In genomic region chr12:124454352-124454725, GRCh38 we compare ENCODE assay signal across 11 cellular contexts.
DNase-seq lines count a peak whose midpoint lies in the region; ATAC-seq, FAIRE-seq and TF ChIP-seq lines count a peak whose summit lies in the region.
"Had no signal": no experiment of that assay in that cellular context is flagged by ENCODE, and none has a peak within 500 bp of the region (broad histone marks: within the 10 kb centered on the region; RNA-seq: fewer than 3 reads in every experiment).

No MANE protein-coding gene starts in this region.

- H3K27ac Mint-ChIP-seq in activated CD4-positive, alpha-beta T cell treated with anti-CD3 and anti-CD28 coated beads, Interleukin-2, amount 10 ng/mL, durations not matched to agents 7 days and 5 days = peak overlapping the region; percentile 91
- H3K27ac Mint-ChIP-seq in astrocyte (ENCODE audit: unreplicated experiment) = no peak overlapping the region

- no peak for ATAC-seq in lower lobe of right lung
- ATAC-seq in GM19463 (IDR thresholded peaks at IDR 0.05; ENCODE audit: unreplicated experiment) = no peak

- H3K4me3 ChIP-seq in astrocyte (ENCODE audit: insufficient read depth, low read depth, low read length) (no peak overlapping the region), lower lobe of right lung (no peak overlapping the region), suprapubic skin (no peak overlapping the region)

- H3K4me3 Mint-ChIP-seq in activated CD4-positive, alpha-beta T cell treated with anti-CD3 and anti-CD28 coated beads, Interleukin-2, amount 10 ng/mL, durations not matched to agents 7 days and 5 days = no peak overlapping the region
- no peak overlapping the region for H3K4me3 Mint-ChIP-seq in astrocyte (ENCODE audit: unreplicated experiment)

- H3K27me3 ChIP-seq in astrocyte (ENCODE audit: insufficient read depth, low read length) (no peaks in the 10 kb centered on the region), lower lobe of right lung (ENCODE audit: low read depth) (no peaks in the 10 kb centered on the region), suprapubic skin (no peaks in the 10 kb centered on the region)

- H3K36me3 ChIP-seq in astrocyte (ENCODE audit: insufficient read depth, low read length) (no peaks in the 10 kb centered on the region), lower lobe of right lung (peaks cover 39% of the 10 kb centered on the region), suprapubic skin (peaks cover 43% of the 10 kb centered on the region)

- H3K9me3 Mint-ChIP-seq in activated CD4-positive, alpha-beta T cell treated with anti-CD3 and anti-CD28 coated beads, Interleukin-2, amount 10 ng/mL, durations not matched to agents 7 days and 5 days = no peaks in the 10 kb centered on the region
- H3K9me3 Mint-ChIP-seq in astrocyte (ENCODE audit: unreplicated experiment) = no peaks in the 10 kb centered on the region

- peaks cover 68% of the 10 kb centered on the region for H3K4me1 Mint-ChIP-seq in activated CD4-positive, alpha-beta T cell treated with anti-CD3 and anti-CD28 coated beads, Interleukin-2, amount 10 ng/mL, durations not matched to agents 7 days and 5 days
- peaks cover 25% of the 10 kb centered on the region for H3K4me1 Mint-ChIP-seq in astrocyte (ENCODE audit: low read depth, unreplicated experiment)

- H3K27ac ChIP-seq in astrocyte (ENCODE audit: low read depth, low read length) = peak overlapping the region; percentile 62
- H3K27ac ChIP-seq in lower lobe of right lung = peak overlapping the region; percentile 84
- H3K27ac ChIP-seq in suprapubic skin = peak overlapping the region; percentile 68

- CTCF ChIA-PET in activated CD4-positive, alpha-beta T cell treated with anti-CD3 and anti-CD28 coated beads, Interleukin-2, amount 10 ng/mL, durations not matched to agents 7 days and 5 days (lab: Charles Lee) = interaction anchor here (3.7 kb wide), 1 partner anchor 11 kb away, joined by 29 read pairs; no protein-coding TSS in a partner anchor

- peaks cover 18% of the 10 kb centered on the region for H3K36me3 Mint-ChIP-seq in activated CD4-positive, alpha-beta T cell treated with anti-CD3 and anti-CD28 coated beads, Interleukin-2, amount 10 ng/mL, durations not matched to agents 7 days and 5 days (ENCODE audit: low read depth)
- H3K36me3 Mint-ChIP-seq in astrocyte (ENCODE audit: low read depth, unreplicated experiment) = peaks cover 9% of the 10 kb centered on the region

- TF ChIP-seq POLR2A in suprapubic skin (IDR thresholded peaks at IDR 0.05) = no peak

- H3K4me1 ChIP-seq in astrocyte (ENCODE audit: insufficient read depth, low read length) (peaks cover 30% of the 10 kb centered on the region), lower lobe of right lung (peaks cover 76% of the 10 kb centered on the region), suprapubic skin (peaks cover 61% of the 10 kb centered on the region)

- H4K20me1 ChIP-seq in astrocyte (ENCODE audit: insufficient read depth, low read length) = peaks cover 87% of the 10 kb centered on the region

- no peak for DNase-seq in activated CD4-positive, alpha-beta T cell treated with anti-CD3 and anti-CD28 coated beads, Interleukin-2, amount 10 ng/mL, durations not matched to agents 7 days and 5 days
- DNase-seq in activated CD4-positive, alpha-beta T cell treated with anti-CD3 and anti-CD28 coated beads, Interleukin-2, amount 50 U/mL, for 1 hour = no peak
- DNase-seq in astrocyte (ENCODE audit: low read depth) = no peak
- DNase-seq in lower lobe of right lung = no peak
- DNase-seq in suprapubic skin (ENCODE audit: low spot score in 2 of 2) = peak in 1 of 2 donors; percentile 71
- no peak for DNase-seq in activated effector memory CD4-positive, alpha-beta T cell treated with anti-CD3 and anti-CD28 coated beads, Interleukin-2, amount 50 U/mL, for 16 hours
- no peak for DNase-seq in GOT3 (lab: John Stamatoyannopoulos, UW)
- DNase-seq: NCI-H1048 had no signal

- no peaks in the 10 kb centered on the region for H3K27me3 Mint-ChIP-seq in activated CD4-positive, alpha-beta T cell treated with anti-CD3 and anti-CD28 coated beads, Interleukin-2, amount 10 ng/mL, durations not matched to agents 7 days and 5 days
- H3K27me3 Mint-ChIP-seq in astrocyte (ENCODE audit: low read depth, unreplicated experiment) = no peaks in the 10 kb centered on the region

- no peak for TF ChIP-seq CTCF in astrocyte (IDR thresholded peaks at IDR 0.05; ENCODE audit: insufficient read depth, low read depth, low read length)
- no peak for TF ChIP-seq CTCF in lower lobe of right lung (IDR thresholded peaks at IDR 0.05)
- TF ChIP-seq CTCF in suprapubic skin (IDR thresholded peaks at IDR 0.05) = no peak

- H3K79me2 ChIP-seq in astrocyte (ENCODE audit: insufficient read depth, low read length) = peaks cover 39% of the 10 kb centered on the region

- H2AFZ ChIP-seq in astrocyte (ENCODE audit: low read depth, low read length) = no peak overlapping the region

- intact Hi-C loops in lower lobe of right lung (cut with DNase I) = no loop called here

- H3K4me2 ChIP-seq in astrocyte (ENCODE audit: low read length) = peak overlapping the region; percentile 52

- TF ChIP-seq EP300 in suprapubic skin (IDR thresholded peaks at IDR 0.05) = no peak

- POLR2A ChIA-PET in activated CD4-positive, alpha-beta T cell treated with anti-CD3 and anti-CD28 coated beads, Interleukin-2, amount 10 ng/mL, durations not matched to agents 7 days and 5 days (lab: Charles Lee) = no interaction called here

- no peak for FAIRE-seq in astrocyte (lab: Jason Lieb, UNC)
- FAIRE-seq: endometrium, keratinocyte had no signal

- peak overlapping the region; percentile 30 for H3K9ac ChIP-seq in astrocyte (ENCODE audit: low read length)

- no peaks in the 10 kb centered on the region for H3K9me3 ChIP-seq in astrocyte (ENCODE audit: insufficient read depth, low read depth, low read length)
- no peaks in the 10 kb centered on the region for H3K9me3 ChIP-seq in lower lobe of right lung
- H3K9me3 ChIP-seq in suprapubic skin = no peaks in the 10 kb centered on the region

- 51% methylated on average over 11 of the region's 11 CpGs for WGBS in suprapubic skin
